Comparison of ENCODE assay signal across 9 cellular contexts in genomic region chr3:191244242-191244867, GRCh38. TPM values are rescaled to one million over a fixed set of nuclear protein-coding genes. Genes with fewer than 3 reads are reported as not detected.
DNase-seq lines count a peak whose midpoint lies in the region; ATAC-seq, FAIRE-seq and TF ChIP-seq lines count a peak whose summit lies in the region.
"Had no signal": no experiment of that assay in that cellular context is flagged by ENCODE, and none has a peak within 500 bp of the region (broad histone marks: within the 10 kb centered on the region; RNA-seq: fewer than 3 reads in every experiment).

No MANE protein-coding gene starts in this region.

- peak; percentile 33 for TF ChIP-seq CTCF in D721Med (IDR thresholded peaks at IDR 0.05; ENCODE audit: insufficient read depth, missing control alignments)
- peak; percentile 87 for TF ChIP-seq CTCF in OCI-LY7 (conservative IDR thresholded peaks at IDR 0.05; ENCODE audit: low read length)
- peak; percentile 1 for TF ChIP-seq CTCF in kidney (IDR thresholded peaks at IDR 0.05; ENCODE audit: borderline replicate concordance, extremely low read depth, insufficient read depth)

- DNase-seq in D721Med (ENCODE audit: insufficient read length, low spot score), result no peak
- DNase-seq in OCI-LY7 (ENCODE audit: low spot score), result peak; percentile 57
- no peak for DNase-seq in kidney
- no peak for DNase-seq in NCI-H345 treated with DMSO at 0.1 percent for 48 hours (lab: John Stamatoyannopoulos, UW; ENCODE audit: unreplicated experiment)
- DNase-seq in stimulated activated naive B cell treated with anti-CD40 and anti-IgM and Interleukin-4, amounts not matched to agents 10 μg/mL and 1 μg/mL and 100 μg/mL, for 72 hours, result no peak
- DNase-seq in NCI-H774 (lab: John Stamatoyannopoulos, UW), result no peak

- intact Hi-C loops in OCI-LY7 (cut with micrococcal nuclease; ENCODE audit: unreplicated experiment) (loop anchor here (2.0 to 10.0 kb wide), 3 partner anchors 84 to 1200 kb away; partner anchors contain the start of gene CCDC50), kidney (cut with DNase I) (no loop called here)

- no peaks in the 10 kb centered on the region for H3K36me3 ChIP-seq in OCI-LY7 (ENCODE audit: insufficient read depth, low read length)
- H3K36me3 ChIP-seq in kidney (ENCODE audit: control insufficient read depth in 1 of 2, insufficient read depth in 2 of 2, low read length in 2 of 2), result no peaks in the 10 kb centered on the region

- POLR2A ChIA-PET in OCI-LY7 (lab: Charles Lee), result interaction anchor here (0.5 to 1.8 kb wide), 7 partner anchors 9 to 184 kb away, joined by 3 to 4 read pairs (median 4); no protein-coding TSS in a partner anchor

- H3K9me2 ChIP-seq in OCI-LY7 (ENCODE audit: insufficient read depth, low read length), result no peaks in the 10 kb centered on the region

- H3K27ac Mint-ChIP-seq in stimulated activated naive B cell treated with anti-CD40 and anti-IgM and Interleukin-4, amounts not matched to agents 10 μg/mL and 1 μg/mL and 100 μg/mL, for 72 hours, result no peak overlapping the region

- H3K9ac ChIP-seq in kidney (ENCODE audit: low read length in 2 of 2), result no peak overlapping the region

- peaks cover 0 to 5% of the 10 kb centered on the region in 2 donors for H3K9me3 Mint-ChIP-seq in stimulated activated naive B cell treated with anti-CD40 and anti-IgM and Interleukin-4, amounts not matched to agents 10 μg/mL and 1 μg/mL and 100 μg/mL, for 72 hours

- H4K20me1 ChIP-seq in OCI-LY7 (ENCODE audit: insufficient read depth, low read length), result no peaks in the 10 kb centered on the region

- CTCF ChIA-PET in OCI-LY7 (lab: Charles Lee; ENCODE audit: unreplicated experiment), result no interaction called here

- no TSS peak for BruUV-seq in OCI-LY7 (replicated peaks; lab: Mats Ljungman, UMichigan)

- ATAC-seq in GM21390 (IDR thresholded peaks at IDR 0.05; ENCODE audit: unreplicated experiment), result peak; percentile 46
- no peak for ATAC-seq in HG03139 (IDR thresholded peaks at IDR 0.05; ENCODE audit: unreplicated experiment)
- no peak for ATAC-seq in stimulated activated naive B cell treated with anti-CD40 and anti-IgM and Interleukin-4, amounts not matched to agents 10 μg/mL and 1 μg/mL and 100 μg/mL, for 72 hours (replicated peaks)

- H3K4me3 Mint-ChIP-seq in stimulated activated naive B cell treated with anti-CD40 and anti-IgM and Interleukin-4, amounts not matched to agents 10 μg/mL and 1 μg/mL and 100 μg/mL, for 72 hours, result no peak overlapping the region

- H2AFZ ChIP-seq in OCI-LY7 (ENCODE audit: low read length), result no peak overlapping the region

- FAIRE-seq in D721Med (lab: Jason Lieb, UNC) (no peak), kidney (lab: Jason Lieb, UNC) (peak; percentile 95)

- H3K36me3 Mint-ChIP-seq in stimulated activated naive B cell treated with anti-CD40 and anti-IgM and Interleukin-4, amounts not matched to agents 10 μg/mL and 1 μg/mL and 100 μg/mL, for 72 hours, result peaks cover 4 to 9% of the 10 kb centered on the region in 2 donors

- no peaks in the 10 kb centered on the region for H3K27me3 Mint-ChIP-seq in stimulated activated naive B cell treated with anti-CD40 and anti-IgM and Interleukin-4, amounts not matched to agents 10 μg/mL and 1 μg/mL and 100 μg/mL, for 72 hours

- no peak overlapping the region for H3K4me2 ChIP-seq in OCI-LY7 (ENCODE audit: low read length)

- H3K27ac ChIP-seq in OCI-LY7 (ENCODE audit: low read depth, low read length, poor library complexity, severe bottlenecking) (no peak overlapping the region), kidney (ENCODE audit: low read depth in 2 of 2, low read length in 2 of 2) (no peak overlapping the region)

- no peaks in the 10 kb centered on the region for H3K79me2 ChIP-seq in OCI-LY7 (ENCODE audit: insufficient read depth, low read depth, low read length)

- H3K4me1 Mint-ChIP-seq in stimulated activated naive B cell treated with anti-CD40 and anti-IgM and Interleukin-4, amounts not matched to agents 10 μg/mL and 1 μg/mL and 100 μg/mL, for 72 hours, result peaks cover 7 to 20% of the 10 kb centered on the region in 2 donors

- no peak overlapping the region for H3K4me3 ChIP-seq in OCI-LY7 (ENCODE audit: low read depth, low read length, poor library complexity, severe bottlenecking)
- H3K4me3 ChIP-seq in kidney (ENCODE audit: low read length in 2 of 2), result no peak overlapping the region

- peaks cover 29% of the 10 kb centered on the region for H3K4me1 ChIP-seq in OCI-LY7 (ENCODE audit: insufficient read depth, low read length, poor library complexity, severe bottlenecking)
- H3K4me1 ChIP-seq in kidney (ENCODE audit: control insufficient read depth in 1 of 2, insufficient read depth in 1 of 2, low read depth in 1 of 2, low read length in 2 of 2), result no peaks in the 10 kb centered on the region

- H3K9me3 ChIP-seq in OCI-LY7 (ENCODE audit: low read length), result no peaks in the 10 kb centered on the region
- no peaks in the 10 kb centered on the region for H3K9me3 ChIP-seq in kidney (ENCODE audit: control insufficient read depth in 1 of 2, low read length in 2 of 2)

RNA-seq across cellular contexts. Expression of gene OSTN, which starts 45.3 kb away (rescaled TPM):
- not detected in 2 replicates for total RNA-seq in OCI-LY7 (2014; rRNA removed; shearing (Covaris generic))
- not detected in 2 replicates for total RNA-seq in OCI-LY7 (2022)
- not detected for total RNA-seq in kidney
- not detected for polyA plus RNA-seq in kidney (ENCODE audit: insufficient read depth, low read depth, low replicate concordance)
- total RNA-seq: glomerular endothelial cell had no signal

Comparison
In these comparisons a context has a peak if more than half of its experiments do, and no peak if none do; other contexts are left out.
1. CTCF ChIP-seq: peak in every context shown above with its lines; median percentile 87 in OCI-LY7; 33 in D721Med; 1 in kidney.